ENCODE assay signal across 11 cellular contexts in genomic region chr1:190754769-190755168, GRCh38.
DNase-seq lines count a peak whose midpoint lies in the region; FAIRE-seq lines count a peak whose summit lies in the region.
"Had no signal": no experiment of that assay in that cellular context is flagged by ENCODE, and none has a peak within 500 bp of the region (broad histone marks: within the 10 kb centered on the region; RNA-seq: fewer than 3 reads in every experiment).

No MANE protein-coding gene starts in this region.

- H3K27me3 ChIP-seq in H7 (ENCODE audit: control insufficient read depth, insufficient read depth, low read length): no peaks in the 10 kb centered on the region

- in situ Hi-C loops in G401 (cut with HindIII; ENCODE audit: low sequenced_read_pairs): no loop called here

- DNase-seq in G401 (ENCODE audit: low spot score) (peak; percentile 5), NCI-H1417 treated with DMSO at 0.1 percent for 48 hours (lab: John Stamatoyannopoulos, UW) (peak; percentile 23), kidney tubule cell (ENCODE audit: low spot score) (peak; percentile 17), GM19238 (ENCODE audit: insufficient read length, low spot score) (no peak), H7 (no peak)
- DNase-seq in NK-92 treated with Interleukin-12 subunit alpha and Interleukin-12 subunit beta, amount 100 ng/mL, for 24 hours (lab: John Stamatoyannopoulos, UW): no peak
- DNase-seq in activated effector memory CD4-positive, alpha-beta T cell treated with Interleukin-2 at 50 U/mL for 16 hours: no peak
- DNase-seq: occipital lobe, T1000 had no signal

- FAIRE-seq in TTC549 (lab: Jason Lieb, UNC): peak; percentile 38
- FAIRE-seq: H1 had no signal

- no peaks in the 10 kb centered on the region for H3K36me3 ChIP-seq in H7 (replicated peaks; ENCODE audit: control insufficient read depth, insufficient read depth, low read length)

- no peak overlapping the region for H3K4me3 ChIP-seq in H7 (ENCODE audit: insufficient read depth, low read depth, low read length)

Comparison
In these comparisons a context has a peak if more than half of its experiments do, and no peak if none do; other contexts are left out.
1. DNase-seq: peak in G401 (single experiment), NCI-H1417 treated with DMSO at 0.1 percent for 48 hours (single experiment) and kidney tubule cell (single experiment); none in GM19238 (single experiment), NK-92 treated with Interleukin-12 subunit alpha and Interleukin-12 subunit beta, amount 100 ng/mL, for 24 hours (single experiment), activated effector memory CD4-positive, alpha-beta T cell treated with Interleukin-2 at 50 U/mL for 16 hours (single experiment) and H7 (single experiment).